ENCODE assay signal across 29 cellular contexts in the genomic region with DNA sequence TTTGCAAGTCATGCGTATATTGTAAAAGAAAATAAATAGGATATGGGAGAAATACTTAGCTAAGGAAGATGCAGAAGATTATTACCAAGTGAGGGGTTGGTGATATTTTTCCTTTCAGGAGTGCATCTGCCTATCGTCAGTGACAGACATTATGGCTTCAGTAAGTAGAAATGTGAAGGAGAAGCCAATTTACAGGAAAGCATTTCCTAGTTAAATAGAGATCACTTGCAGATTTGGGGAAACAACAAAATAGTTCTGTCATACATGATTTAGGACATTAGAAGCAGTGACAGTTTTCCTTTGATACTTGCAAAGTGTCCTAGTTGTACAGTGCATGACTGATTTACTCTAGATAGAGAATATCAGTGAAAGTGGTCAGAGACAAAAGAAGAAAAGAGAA.
"Had no signal": no experiment of that assay in that cellular context is flagged by ENCODE, and none has a peak within 500 bp of the region (broad histone marks: within the 10 kb centered on the region; RNA-seq: fewer than 3 reads in every experiment).

No MANE protein-coding gene starts in this region.

- ATAC-seq: natural killer cell treated with Interleukin-12 subunit alpha and Interleukin-12 subunit beta and Interleukin-15 and Interleukin-18, amount 100 ng/mL, for 72 hours; psoas muscle; right cardiac atrium; right lobe of liver; stimulated activated effector memory CD8-positive, alpha-beta T cell treated with anti-CD3 and anti-CD28 coated beads, Interleukin-12 subunit alpha, Interleukin-12 subunit beta, amount 100 ng/mL, for 72 hours; stimulated activated naive B cell treated with anti-CD40 and anti-IgM and Interleukin-4, amounts not matched to agents 10 μg/mL and 1 μg/mL and 100 μg/mL, for 72 hours had no signal

- H3K27ac Mint-ChIP-seq: natural killer cell treated with Interleukin-12 subunit alpha and Interleukin-12 subunit beta and Interleukin-15 and Interleukin-18, amount 100 ng/mL, for 72 hours; nephron progenitor cell; stimulated activated effector memory CD8-positive, alpha-beta T cell treated with anti-CD3 and anti-CD28 coated beads, Interleukin-12 subunit alpha, Interleukin-12 subunit beta, amount 100 ng/mL, for 72 hours; stimulated activated naive B cell treated with anti-CD40 and anti-IgM and Interleukin-4, amounts not matched to agents 10 μg/mL and 1 μg/mL and 100 μg/mL, for 72 hours; stimulated activated naive CD8-positive, alpha-beta T cell treated with anti-CD3 and anti-CD28 coated beads, Interleukin-15, Interleukin-2, amounts not matched to agents 100 ng/mL and 50 ng/mL, for 24 hours had no signal

- H3K27me3 Mint-ChIP-seq: natural killer cell treated with Interleukin-12 subunit alpha and Interleukin-12 subunit beta and Interleukin-15 and Interleukin-18, amount 100 ng/mL, for 72 hours; progenitor cell of endocrine pancreas; stimulated activated naive B cell treated with anti-CD40 and anti-IgM and Interleukin-4, amounts not matched to agents 10 μg/mL and 1 μg/mL and 100 μg/mL, for 72 hours; stimulated activated naive CD8-positive, alpha-beta T cell treated with anti-CD3 and anti-CD28 coated beads, Interleukin-15, Interleukin-2, amounts not matched to agents 100 ng/mL and 50 ng/mL, for 24 hours had no signal

- H3K4me1 ChIP-seq: parathyroid adenoma, psoas muscle, right lobe of liver, sigmoid colon, stomach, thyroid gland, tibial nerve, upper lobe of left lung, vagina had no signal

- H3K4me3 ChIP-seq: ovary, psoas muscle, right lobe of liver, sigmoid colon, stomach, thoracic aorta, thyroid gland, tibial nerve, upper lobe of left lung, vagina had no signal

- H3K27ac ChIP-seq: neutrophil, ovary, parathyroid adenoma, psoas muscle, right lobe of liver, sigmoid colon, stomach, thoracic aorta, thyroid gland, tibial nerve, upper lobe of left lung, vagina had no signal

- H3K4me3 Mint-ChIP-seq: natural killer cell treated with Interleukin-12 subunit alpha and Interleukin-12 subunit beta and Interleukin-15 and Interleukin-18, amount 100 ng/mL, for 72 hours; nephron progenitor cell; neural crest cell; stimulated activated effector memory CD8-positive, alpha-beta T cell treated with anti-CD3 and anti-CD28 coated beads, Interleukin-12 subunit alpha, Interleukin-12 subunit beta, amount 100 ng/mL, for 72 hours; stimulated activated naive B cell treated with anti-CD40 and anti-IgM and Interleukin-4, amounts not matched to agents 10 μg/mL and 1 μg/mL and 100 μg/mL, for 72 hours; stimulated activated naive CD8-positive, alpha-beta T cell treated with anti-CD3 and anti-CD28 coated beads, Interleukin-15, Interleukin-2, amounts not matched to agents 100 ng/mL and 50 ng/mL, for 24 hours had no signal

- H2AFZ ChIP-seq: parathyroid adenoma had no signal

- H3K36me3 ChIP-seq: neutrophil, ovary, right lobe of liver, sigmoid colon, stomach, thoracic aorta, thyroid gland, tibial nerve, upper lobe of left lung, vagina had no signal

- H3K9me3 Mint-ChIP-seq: nephron progenitor cell had no signal

- H3K9ac ChIP-seq: parathyroid adenoma had no signal

- FAIRE-seq: small intestine, urothelium cell line had no signal

- H3K4me1 Mint-ChIP-seq: nephron progenitor cell; neural crest cell; stimulated activated effector memory CD8-positive, alpha-beta T cell treated with anti-CD3 and anti-CD28 coated beads, Interleukin-12 subunit alpha, Interleukin-12 subunit beta, amount 100 ng/mL, for 72 hours; stimulated activated naive B cell treated with anti-CD40 and anti-IgM and Interleukin-4, amounts not matched to agents 10 μg/mL and 1 μg/mL and 100 μg/mL, for 72 hours had no signal

- H3K36me3 Mint-ChIP-seq: natural killer cell treated with Interleukin-12 subunit alpha and Interleukin-12 subunit beta and Interleukin-15 and Interleukin-18, amount 100 ng/mL, for 72 hours; stimulated activated effector memory CD8-positive, alpha-beta T cell treated with anti-CD3 and anti-CD28 coated beads, Interleukin-12 subunit alpha, Interleukin-12 subunit beta, amount 100 ng/mL, for 72 hours; stimulated activated naive B cell treated with anti-CD40 and anti-IgM and Interleukin-4, amounts not matched to agents 10 μg/mL and 1 μg/mL and 100 μg/mL, for 72 hours had no signal

- H3K79me2 ChIP-seq: parathyroid adenoma had no signal

- H3K9me3 ChIP-seq: neutrophil, ovary, psoas muscle, right lobe of liver, thoracic aorta, thyroid gland, upper lobe of left lung, vagina had no signal

- H3K27me3 ChIP-seq: neutrophil, ovary, right lobe of liver, sigmoid colon, stomach, thyroid gland, tibial nerve, upper lobe of left lung, vagina had no signal

- DNase-seq: nephron progenitor cell; nucleus accumbens; ovary; psoas muscle; right lobe of liver; sigmoid colon; stimulated activated CD4-positive, alpha-beta T cell treated with anti-CD3 and anti-CD28 coated beads, Interleukin-15, amount 100 ng/mL, for 24 hours; stimulated activated CD4-positive, alpha-beta T cell treated with anti-CD3 and anti-CD28 coated beads, Interleukin-2, amount 100 ng/mL, for 24 hours; stimulated activated CD4-positive, alpha-beta T cell treated with anti-CD3 and anti-CD28 coated beads, Interleukin-2, amount 100 ng/mL, for 48 hours; stimulated activated CD4-positive, alpha-beta T cell treated with anti-CD3 and anti-CD28 coated beads, Interleukin-4, amount 100 ng/mL, for 24 hours; stimulated activated naive B cell treated with anti-CD40 and anti-IgM and Interleukin-4, amounts not matched to agents 10 μg/mL and 1 μg/mL and 100 μg/mL, for 72 hours; stimulated activated naive CD4-positive, alpha-beta T cell treated with Interleukin-2 at 50 U/mL for 16 hours; stomach; thyroid gland; trophoblast cell; upper lobe of left lung had no signal
